In genomic region chr12:132413931-132414588, GRCh38 we compare ENCODE assay signal across 8 cellular contexts.
DNase-seq lines count a peak whose midpoint lies in the region; ATAC-seq and TF ChIP-seq lines count a peak whose summit lies in the region.

No MANE protein-coding gene starts in this region.

- no peaks in the 10 kb centered on the region for H3K4me1 ChIP-seq in psoas muscle

- peak; percentile 31 for TF ChIP-seq CTCF in psoas muscle (IDR thresholded peaks at IDR 0.05)

- WGBS in psoas muscle, 3 donors, result 27 to 32% (median 29%) methylated on average over 29 to 36 of the region's 36 CpGs

- no peak overlapping the region for H3K27ac ChIP-seq in psoas muscle

- H3K36me3 ChIP-seq in psoas muscle (ENCODE audit: insufficient read depth in 1 of 2, low read depth in 1 of 2), result no peaks in the 10 kb centered on the region

- no peak overlapping the region for H3K4me3 ChIP-seq in psoas muscle

- DNase-seq in NCI-H82 (lab: John Stamatoyannopoulos, UW) (peak; percentile 67), NCI-H82 treated with DMSO at 0.1 percent for 48 hours (lab: John Stamatoyannopoulos, UW; ENCODE audit: unreplicated experiment) (no peak), NCI-H1105 (lab: John Stamatoyannopoulos, UW) (peak; percentile 9), ecto neural progenitor cell (ENCODE audit: low spot score) (peak; percentile 85), psoas muscle (no peak), NCI-H2081 (lab: John Stamatoyannopoulos, UW) (no peak)

- intact Hi-C loops in psoas muscle (cut with DNase I), result loop anchor here (2.0 kb wide), 2 partner anchors 107 to 227 kb away; no protein-coding TSS in a partner anchor

- peaks cover 0 to 57% (median 8%) of the 10 kb centered on the region in 3 donors for H3K27me3 ChIP-seq in psoas muscle (ENCODE audit: insufficient read depth in 3 of 3, low read length in 2 of 3)

- ATAC-seq in psoas muscle (no peak), HG03280 (IDR thresholded peaks at IDR 0.05; ENCODE audit: unreplicated experiment) (no peak), HG02623 (IDR thresholded peaks at IDR 0.05; ENCODE audit: unreplicated experiment) (no peak)

- H3K9me3 ChIP-seq in psoas muscle, result no peaks in the 10 kb centered on the region

Comparison
In these comparisons a context has a peak if more than half of its experiments do, and no peak if none do; other contexts are left out.
1. DNase-seq: peak in NCI-H82 (single experiment), NCI-H1105 (single experiment) and ecto neural progenitor cell (single experiment); none in NCI-H82 treated with DMSO at 0.1 percent for 48 hours (single experiment), psoas muscle (0 of 2) and NCI-H2081 (0 of 2).